8 cellular contexts compared by ENCODE assay signal in genomic region chr5:179345429-179346321, GRCh38. TPM values are rescaled to one million over a fixed set of nuclear protein-coding genes. Genes with fewer than 3 reads are reported as not detected.
DNase-seq lines count a peak whose midpoint lies in the region; ATAC-seq and TF ChIP-seq lines count a peak whose summit lies in the region.

TSS of gene ADAMTS2 (minus strand) at chr5:179345461. CDS start at chr5:179345328, 133 bp downstream.

- H3K4me3 ChIP-seq in MG63, result peak within 1 kb of the TSS; percentile 95
- H3K4me3 ChIP-seq in cardiac fibroblast (replicated peaks in 1 of 2; ENCODE audit: low read depth in 2 of 2, low read length in 2 of 2), result peak within 1 kb of the TSS; percentile 87 to 90

- peaks cover 30% of the 10 kb centered on the region for H3K36me3 ChIP-seq in MG63

- H3K27me3 Mint-ChIP-seq in CD14-positive monocyte (ENCODE audit: low read depth in 3 of 3), result peaks cover 66 to 77% (median 71%) of the 10 kb centered on the region in 3 donors
- H3K27me3 Mint-ChIP-seq in stimulated activated naive B cell treated with anti-CD40 and anti-IgM and Interleukin-4, amounts not matched to agents 10 μg/mL and 1 μg/mL and 100 μg/mL, for 72 hours, result peaks cover 62 to 66% of the 10 kb centered on the region in 2 donors

- H3K27me3 ChIP-seq in MG63, result no peaks in the 10 kb centered on the region

- no peaks in the 10 kb centered on the region for H3K9me3 ChIP-seq in MG63

- intact Hi-C loops in CD14-positive monocyte (cut with micrococcal nuclease), result no loop called here

- TF ChIP-seq CTCF in CD14-positive monocyte (IDR thresholded peaks at IDR 0.05) (no peak), cardiac fibroblast (IDR thresholded peaks at IDR 0.05; ENCODE audit: low read depth, low read length) (no peak)

- H3K4me1 Mint-ChIP-seq in CD14-positive monocyte, result peaks cover 19% of the 10 kb centered on the region
- H3K4me1 Mint-ChIP-seq in stimulated activated naive B cell treated with anti-CD40 and anti-IgM and Interleukin-4, amounts not matched to agents 10 μg/mL and 1 μg/mL and 100 μg/mL, for 72 hours, result peaks cover 11 to 12% of the 10 kb centered on the region in 2 donors

- peaks cover 0 to 8% of the 10 kb centered on the region in 2 donors for H3K36me3 Mint-ChIP-seq in CD14-positive monocyte
- no peaks in the 10 kb centered on the region for H3K36me3 Mint-ChIP-seq in stimulated activated naive B cell treated with anti-CD40 and anti-IgM and Interleukin-4, amounts not matched to agents 10 μg/mL and 1 μg/mL and 100 μg/mL, for 72 hours

- no peak for DNase-seq in CD14-positive monocyte (ENCODE audit: low spot score)
- DNase-seq in MG63, result peak; percentile 90
- peak; percentile 56 to 75 for DNase-seq in cardiac fibroblast (ENCODE audit: low read depth in 2 of 2)
- DNase-seq in kidney tubule cell (ENCODE audit: low spot score), result peak; percentile 8
- no peak for DNase-seq in stimulated activated naive B cell treated with anti-CD40 and anti-IgM and Interleukin-4, amounts not matched to agents 10 μg/mL and 1 μg/mL and 100 μg/mL, for 72 hours

- ATAC-seq in stimulated activated naive B cell treated with anti-CD40 and anti-IgM and Interleukin-4, amounts not matched to agents 10 μg/mL and 1 μg/mL and 100 μg/mL, for 72 hours (replicated peaks), result peak; percentile 43 to 48
- no peak for ATAC-seq in GM19452 (IDR thresholded peaks at IDR 0.05; ENCODE audit: unreplicated experiment)
- no peak for ATAC-seq in HG02884 (IDR thresholded peaks at IDR 0.05; ENCODE audit: unreplicated experiment)
- no peak for ATAC-seq in HG02588 (IDR thresholded peaks at IDR 0.05; ENCODE audit: unreplicated experiment)

- peak within 1 kb of the TSS; percentile 56 to 86 for H3K4me3 Mint-ChIP-seq in CD14-positive monocyte
- peak within 1 kb of the TSS; percentile 29 to 47 for H3K4me3 Mint-ChIP-seq in stimulated activated naive B cell treated with anti-CD40 and anti-IgM and Interleukin-4, amounts not matched to agents 10 μg/mL and 1 μg/mL and 100 μg/mL, for 72 hours

- H3K9me3 Mint-ChIP-seq in CD14-positive monocyte, result peaks cover 0 to 14% (median 6%) of the 10 kb centered on the region in 7 donors
- H3K9me3 Mint-ChIP-seq in stimulated activated naive B cell treated with anti-CD40 and anti-IgM and Interleukin-4, amounts not matched to agents 10 μg/mL and 1 μg/mL and 100 μg/mL, for 72 hours, result no peaks in the 10 kb centered on the region

- H3K27ac Mint-ChIP-seq in CD14-positive monocyte, result no peak within 1 kb of the TSS
- no peak within 1 kb of the TSS for H3K27ac Mint-ChIP-seq in stimulated activated naive B cell treated with anti-CD40 and anti-IgM and Interleukin-4, amounts not matched to agents 10 μg/mL and 1 μg/mL and 100 μg/mL, for 72 hours

RNA-seq across cellular contexts. Expression of gene ADAMTS2, which starts in this region (rescaled TPM):
- polyA plus RNA-seq in CD14-positive monocyte, result under 1 TPM in 1 of 2 donors, not detected in 1; 0.74 TPM
- 88.7 and 141 TPM in 2 replicates for total RNA-seq in MG63 (2014; rRNA removed; shearing (Covaris generic); ENCODE audit: low replicate concordance)

Comparison
In these comparisons a context has a peak if more than half of its experiments do, and no peak if none do; other contexts are left out.
1. DNase-seq: peak in MG63 (single experiment), cardiac fibroblast (2 of 2) and kidney tubule cell (single experiment); none in CD14-positive monocyte (single experiment) and stimulated activated naive B cell treated with anti-CD40 and anti-IgM and Interleukin-4, amounts not matched to agents 10 μg/mL and 1 μg/mL and 100 μg/mL, for 72 hours (single experiment).
2. ATAC-seq: peak in stimulated activated naive B cell treated with anti-CD40 and anti-IgM and Interleukin-4, amounts not matched to agents 10 μg/mL and 1 μg/mL and 100 μg/mL, for 72 hours (2 of 2); none in GM19452 (single experiment), HG02884 (single experiment) and HG02588 (single experiment).